ENCODE assay signal across 37 cellular contexts in genomic region chr11:113701491-113701890, GRCh38. TPM values are rescaled to one million over a fixed set of nuclear protein-coding genes. Genes with fewer than 3 reads are reported as not detected.
A peak's percentile ranks its signal among the peaks of the same experiment; 100 is the strongest.
DNase-seq lines count a peak whose midpoint lies in the region; ATAC-seq, FAIRE-seq and TF ChIP-seq lines count a peak whose summit lies in the region.
"Had no signal": no experiment of that assay in that cellular context is flagged by ENCODE, and none has a peak within 500 bp of the region (broad histone marks: within the 10 kb centered on the region; RNA-seq: fewer than 3 reads in every experiment).

No MANE protein-coding gene starts in this region.

- H3K36me3 Mint-ChIP-seq in naive B cell = peaks cover 8 to 16% of the 10 kb centered on the region in 2 donors
- peaks cover 20 to 34% of the 10 kb centered on the region in 2 donors for H3K36me3 Mint-ChIP-seq in stimulated activated naive B cell treated with anti-CD40 and anti-IgM and Interleukin-4, amounts not matched to agents 10 μg/mL and 1 μg/mL and 100 μg/mL, for 72 hours
- H3K36me3 Mint-ChIP-seq in activated CD4-positive, alpha-beta memory T cell treated with anti-CD3 and anti-CD28 coated beads for 36 hours = no peaks in the 10 kb centered on the region
- H3K36me3 Mint-ChIP-seq: CD14-positive monocyte had no signal

- no peaks in the 10 kb centered on the region for H3K9me1 ChIP-seq in K562 (ENCODE audit: control insufficient read depth, insufficient read depth, low read length)

- H3K27me3 ChIP-seq in K562 (ENCODE audit: control insufficient read depth in 2 of 2, insufficient read depth in 2 of 2, low read length in 2 of 2) = no peaks in the 10 kb centered on the region
- H3K27me3 ChIP-seq: BE2C; BLaER1; BLaER1 treated with 17β-estradiol and CSF1 and Interleukin-3, amounts not matched to agents 10 nM and 100 nM had no signal

- no TSS peak for BruUV-seq in K562 (replicated peaks; lab: Mats Ljungman, UMichigan)

- in situ Hi-C loops in K562 (cut with MboI) = no loop called here

- no peak for TF ChIP-seq POLR2A in K562 (conservative IDR thresholded peaks at IDR 0.05)

- H3K9me3 Mint-ChIP-seq in naive B cell = peaks cover 9 to 30% (median 15%) of the 10 kb centered on the region in 7 donors
- peaks cover 19 to 21% of the 10 kb centered on the region in 2 donors for H3K9me3 Mint-ChIP-seq in stimulated activated naive B cell treated with anti-CD40 and anti-IgM and Interleukin-4, amounts not matched to agents 10 μg/mL and 1 μg/mL and 100 μg/mL, for 72 hours
- no peaks in the 10 kb centered on the region for H3K9me3 Mint-ChIP-seq in activated CD4-positive, alpha-beta memory T cell treated with anti-CD3 and anti-CD28 coated beads for 36 hours
- H3K9me3 Mint-ChIP-seq: CD4-positive, alpha-beta T cell; CD8-positive, alpha-beta T cell had no signal

- peak; percentile 27 for DNase-seq in CD1c-positive myeloid dendritic cell (ENCODE audit: extremely low spot score)
- DNase-seq in K562 (ENCODE audit: extremely low read depth in 1 of 4, low spot score in 3 of 4) = no peak
- DNase-seq in naive B cell = no peak
- no peak for DNase-seq in stimulated activated naive B cell treated with anti-CD40 and anti-IgM and Interleukin-4, amounts not matched to agents 10 μg/mL and 1 μg/mL and 100 μg/mL, for 72 hours
- DNase-seq in NCI-H1092 treated with DMSO at 0.1 percent for 48 hours (lab: John Stamatoyannopoulos, UW) = no peak
- DNase-seq in activated CD4-positive, alpha-beta memory T cell treated with anti-CD3 and anti-CD28 coated beads for 36 hours = no peak
- DNase-seq: 8988T; ACHN; AML-193; BE2C; C1 segment of cervical spinal cord; Caco-2; Calu3; CD4-positive, alpha-beta memory T cell; CD4-positive, alpha-beta T cell; CD4-positive, CD25-positive, alpha-beta regulatory T cell; CD8-positive, alpha-beta memory T cell; CD8-positive, alpha-beta T cell; COR-L47; DMS 273 treated with DMSO at 0.1 percent for 48 hours; DMS153; DMS53; DMS79; DMS79 treated with DMSO at 0.1 percent for 48 hours; DND-41; EL had no signal

- H3K9me3 ChIP-seq in K562 (replicated peaks; ENCODE audit: control insufficient read depth, insufficient read depth, low read depth, low read length) = no peaks in the 10 kb centered on the region
- H3K9me3 ChIP-seq: A549, BE2C, BLaER1 had no signal

- POLR2A ChIA-PET in K562 (lab: Yijun Ruan, JAX) = no interaction called here
- POLR2A ChIA-PET in activated CD4-positive, alpha-beta memory T cell treated with anti-CD3 and anti-CD28 coated beads for 36 hours (lab: Charles Lee) = no interaction called here

- no peak for ATAC-seq in K562
- ATAC-seq in naive B cell (ENCODE audit: low read depth in 2 of 2) = peak; percentile 40 to 46
- ATAC-seq in stimulated activated naive B cell treated with anti-CD40 and anti-IgM and Interleukin-4, amounts not matched to agents 10 μg/mL and 1 μg/mL and 100 μg/mL, for 72 hours (replicated peaks) = peak; percentile 55 to 71
- ATAC-seq in HG03139 (IDR thresholded peaks at IDR 0.05; ENCODE audit: unreplicated experiment) = no peak
- no peak for ATAC-seq in HG02938 (IDR thresholded peaks at IDR 0.05; ENCODE audit: unreplicated experiment)
- ATAC-seq: A549; CD8-positive, alpha-beta T cell had no signal

- no peak overlapping the region for H3K4me2 ChIP-seq in K562 (ENCODE audit: insufficient read depth, low read length)
- H3K4me2 ChIP-seq: A549; BLaER1; BLaER1 treated with 17β-estradiol and CSF1 and Interleukin-3, amounts not matched to agents 10 nM and 100 nM had no signal

- H3K36me3 ChIP-seq in K562 (ENCODE audit: control insufficient read depth, insufficient read depth, low read length) = no peaks in the 10 kb centered on the region
- H3K36me3 ChIP-seq: BE2C; BLaER1; BLaER1 treated with 17β-estradiol and CSF1 and Interleukin-3, amounts not matched to agents 10 nM and 100 nM had no signal

- H3K4me3 Mint-ChIP-seq in naive B cell = no peak overlapping the region
- no peak overlapping the region for H3K4me3 Mint-ChIP-seq in stimulated activated naive B cell treated with anti-CD40 and anti-IgM and Interleukin-4, amounts not matched to agents 10 μg/mL and 1 μg/mL and 100 μg/mL, for 72 hours
- H3K4me3 Mint-ChIP-seq in activated CD4-positive, alpha-beta memory T cell treated with anti-CD3 and anti-CD28 coated beads for 36 hours = no peak overlapping the region
- H3K4me3 Mint-ChIP-seq: B cell; CD14-positive monocyte; CD4-positive, alpha-beta memory T cell; CD4-positive, alpha-beta T cell; CD4-positive, CD25-positive, alpha-beta regulatory T cell; CD8-positive, alpha-beta memory T cell; CD8-positive, alpha-beta T cell had no signal

- H4K20me1 ChIP-seq in K562 (replicated peaks; ENCODE audit: control insufficient read depth, insufficient read depth, low read length) = no peaks in the 10 kb centered on the region
- H4K20me1 ChIP-seq: BLaER1; BLaER1 treated with 17β-estradiol and CSF1 and Interleukin-3, amounts not matched to agents 10 nM and 100 nM had no signal

- no peak for TF ChIP-seq RAD21 in K562 (CRISPR knock-in tag; conservative IDR thresholded peaks at IDR 0.05 in 1 of 2, IDR thresholded peaks at IDR 0.05 in 1 of 2)

- H3K27ac Mint-ChIP-seq in naive B cell = no peak overlapping the region
- no peak overlapping the region for H3K27ac Mint-ChIP-seq in stimulated activated naive B cell treated with anti-CD40 and anti-IgM and Interleukin-4, amounts not matched to agents 10 μg/mL and 1 μg/mL and 100 μg/mL, for 72 hours
- no peak overlapping the region for H3K27ac Mint-ChIP-seq in activated CD4-positive, alpha-beta memory T cell treated with anti-CD3 and anti-CD28 coated beads for 36 hours
- H3K27ac Mint-ChIP-seq: B cell; CD14-positive monocyte; CD4-positive, alpha-beta memory T cell; CD4-positive, alpha-beta T cell; CD4-positive, CD25-positive, alpha-beta regulatory T cell; CD8-positive, alpha-beta memory T cell; CD8-positive, alpha-beta T cell had no signal

- H3K9ac ChIP-seq in K562 (ENCODE audit: insufficient read depth in 1 of 2, low read depth in 2 of 2, low read length in 2 of 2) = no peak overlapping the region
- H3K9ac ChIP-seq: BLaER1; BLaER1 treated with 17β-estradiol and CSF1 and Interleukin-3, amounts not matched to agents 10 nM and 100 nM had no signal

- no peak overlapping the region for H3K27ac ChIP-seq in K562 (ENCODE audit: extremely low read depth, low read depth, low read length)
- H3K27ac ChIP-seq: 22Rv1; A549; BLaER1; BLaER1 treated with 17β-estradiol and CSF1 and Interleukin-3, amounts not matched to agents 10 nM and 100 nM; C4-2B had no signal

- CTCF ChIA-PET in K562 (lab: Yijun Ruan, JAX; ENCODE audit: low intra/inter-chr PET ratio) = no interaction called here
- CTCF ChIA-PET in activated CD4-positive, alpha-beta memory T cell treated with anti-CD3 and anti-CD28 coated beads for 36 hours (lab: Charles Lee) = no interaction called here

- H3K4me3 ChIP-seq in K562 = no peak overlapping the region
- H3K4me3 ChIP-seq: A549; BLaER1; BLaER1 treated with 17β-estradiol and CSF1 and Interleukin-3, amounts not matched to agents 10 nM and 100 nM had no signal

- no peaks in the 10 kb centered on the region for H3K79me2 ChIP-seq in K562 (ENCODE audit: control insufficient read depth, insufficient read depth, low read length)

- FAIRE-seq in K562 (lab: Jason Lieb, UNC) = no peak
- FAIRE-seq: A204.1, A549, D721Med had no signal

- H3K4me1 Mint-ChIP-seq in naive B cell = peaks cover 3 to 12% (median 6%) of the 10 kb centered on the region in 3 donors
- H3K4me1 Mint-ChIP-seq in stimulated activated naive B cell treated with anti-CD40 and anti-IgM and Interleukin-4, amounts not matched to agents 10 μg/mL and 1 μg/mL and 100 μg/mL, for 72 hours = peaks cover 0 to 8% of the 10 kb centered on the region in 2 donors
- H3K4me1 Mint-ChIP-seq in activated CD4-positive, alpha-beta memory T cell treated with anti-CD3 and anti-CD28 coated beads for 36 hours (ENCODE audit: low read depth) = no peaks in the 10 kb centered on the region
- H3K4me1 Mint-ChIP-seq: CD14-positive monocyte; CD4-positive, alpha-beta memory T cell; CD8-positive, alpha-beta memory T cell had no signal

- intact Hi-C loops in K562 (cut with micrococcal nuclease) = no loop called here
- intact Hi-C loops in activated CD4-positive, alpha-beta memory T cell treated with anti-CD3 and anti-CD28 coated beads for 36 hours (cut with micrococcal nuclease) = no loop called here

- no peak for TF ChIP-seq CTCF in K562 (IDR thresholded peaks at IDR 0.05 in 2 of 3, conservative IDR thresholded peaks at IDR 0.05 in 1 of 3; ENCODE audit: insufficient read depth in 2 of 3, low read depth in 1 of 3, low read length in 3 of 3)

- TF ChIP-seq EP300 in K562 (IDR thresholded peaks at IDR 0.05; ENCODE audit: low read length) = no peak

- 80% methylated on average over 1 of the region's 1 CpG for WGBS in K562 (ENCODE audit: insufficient coverage, low coverage, missing lambda C conversion rate)

- H3K27me3 Mint-ChIP-seq in naive B cell = no peaks in the 10 kb centered on the region
- no peaks in the 10 kb centered on the region for H3K27me3 Mint-ChIP-seq in stimulated activated naive B cell treated with anti-CD40 and anti-IgM and Interleukin-4, amounts not matched to agents 10 μg/mL and 1 μg/mL and 100 μg/mL, for 72 hours
- no peaks in the 10 kb centered on the region for H3K27me3 Mint-ChIP-seq in activated CD4-positive, alpha-beta memory T cell treated with anti-CD3 and anti-CD28 coated beads for 36 hours
- H3K27me3 Mint-ChIP-seq: B cell; CD4-positive, alpha-beta memory T cell; CD4-positive, alpha-beta T cell; CD4-positive, CD25-positive, alpha-beta regulatory T cell had no signal

- no peak overlapping the region for H2AFZ ChIP-seq in K562 (ENCODE audit: low read depth, low read length)

- peaks cover 4 to 15% of the 10 kb centered on the region in 2 experiments; a peak in 4 of 5 replicates for H3K4me1 ChIP-seq in K562 (replicated peaks in 1 of 2; ENCODE audit: control insufficient read depth in 2 of 2, insufficient read depth in 2 of 2, low read length in 2 of 2)
- H3K4me1 ChIP-seq: A549, Caco-2 had no signal

RNA-seq across cellular contexts. Expression of gene TMPRSS5, which starts 4.6 kb away (rescaled TPM):
- total RNA-seq in K562 (2011; cell fraction: chromatin; rRNA removed; ENCODE audit: low replicate concordance) = 0.62 and 1.2 TPM in 2 replicates
- total RNA-seq in K562 (2011; cell fraction: nucleolus; rRNA removed) = 0.83 and 1.2 TPM in 2 replicates
- total RNA-seq in K562 (2011; cell fraction: nucleoplasm; rRNA removed) = 0.61 and 0.81 TPM in 2 replicates
- 0.57 TPM in 1 of 2 replicates, not detected in the other for total RNA-seq in K562 (2014; rRNA removed)
- 0.18 TPM in 1 of 2 replicates, not detected in the other for total RNA-seq in K562 (2014; rRNA removed; fragmentation: Illumina TruSeq; extraction: Trizol)
- total RNA-seq in K562 (2015; rRNA removed; fragmentation: Illumina TruSeq; extraction: Trizol) = 0.15 and 0.18 TPM in 2 replicates
- 0.34 and 0.49 TPM in 2 replicates for total RNA-seq in K562 (2021)
- 0.17 and 0.24 TPM in 2 replicates for polyA plus RNA-seq in K562 (2011; rRNA removed)
- polyA plus RNA-seq in K562 (2011; cell fraction: cytosol; rRNA removed) = 0.22 and 0.24 TPM in 2 replicates
- polyA plus RNA-seq in K562 (2011; cell fraction: nucleus; rRNA removed) = 1.8 and 2.2 TPM in 2 replicates
- polyA plus RNA-seq in K562 (2012) = 0.22 and 0.26 TPM in 2 replicates
- polyA plus RNA-seq in K562 (2014; fragmentation: Illumina TruSeq; extraction: Trizol) = 0.07 and 0.08 TPM in 2 replicates
- polyA plus RNA-seq in K562 (2014; fragmentation: Nextera tagmentation; extraction: Ambion mirVana) = under 1 TPM; 0.08 to 0.10 TPM
- polyA plus RNA-seq in K562 (2014; rRNA removed) = 0.27 and 0.61 TPM in 2 replicates
- 0.30 TPM in 1 of 2 replicates, not detected in the other for polyA minus RNA-seq in K562 (2011; rRNA and poly(A)+ RNA removed)
- not detected in 2 replicates for polyA minus RNA-seq in K562 (2011; cell fraction: cytosol; rRNA and poly(A)+ RNA removed)
- polyA minus RNA-seq in K562 (2011; cell fraction: nucleus; rRNA and poly(A)+ RNA removed) = 0.54 and 0.56 TPM in 2 replicates
- not detected for polyA plus RNA-seq in naive B cell (ENCODE audit: low read depth in 6 of 6)
- 1 to 10 TPM; 1.1 to 1.9 TPM for total RNA-seq in activated CD4-positive, alpha-beta memory T cell treated with anti-CD3 and anti-CD28 coated beads for 36 hours
- polyA plus RNA-seq: CD14-positive monocyte; CD4-positive, alpha-beta memory T cell; CD8-positive, alpha-beta memory T cell had no signal

Comparison
In these comparisons a context has a peak if more than half of its experiments do, and no peak if none do; other contexts are left out.
1. ATAC-seq: peak in naive B cell (2 of 2) and stimulated activated naive B cell treated with anti-CD40 and anti-IgM and Interleukin-4, amounts not matched to agents 10 μg/mL and 1 μg/mL and 100 μg/mL, for 72 hours (2 of 2); none in K562 (single experiment), HG03139 (single experiment) and HG02938 (single experiment).